ENCODE assay signal across 29 cellular contexts in genomic region chr14:95623195-95623594, GRCh38.
"Had no signal": no experiment of that assay in that cellular context is flagged by ENCODE, and none has a peak within 500 bp of the region (broad histone marks: within the 10 kb centered on the region; RNA-seq: fewer than 3 reads in every experiment).

No MANE protein-coding gene starts in this region.

- DNase-seq: activated CD4-positive, alpha-beta memory T cell treated with anti-CD3 and anti-CD28 coated beads for 36 hours; activated CD4-positive, alpha-beta T cell treated with anti-CD3 and anti-CD28 coated beads, Interleukin-2, amount 10 ng/mL, durations not matched to agents 24 days and 14 days; activated CD8-positive, alpha-beta memory T cell treated with anti-CD3 and anti-CD28 coated beads, Interleukin-2, amount 50 U/mL, for 4 hours; activated effector memory CD4-positive, alpha-beta T cell treated with anti-CD3 and anti-CD28 coated beads, Interleukin-2, amount 50 U/mL, for 16 hours; activated naive CD4-positive, alpha-beta T cell treated with anti-CD3 and anti-CD28 coated beads for 36 hours; activated naive CD8-positive, alpha-beta T cell treated with anti-CD3 and anti-CD28 coated beads for 36 hours; activated T-cell treated with anti-CD3 and anti-CD28 coated beads, Interleukin-2, amount 50 U/mL, for 1 hour; amniotic stem cell; brain microvascular endothelial cell; effector memory CD8-positive, alpha-beta T cell; gastrocnemius medialis; glutamatergic neuron; islet precursor cell; midbrain; naive thymus-derived CD4-positive, alpha-beta T cell; pancreas; retina; stimulated activated CD4-positive, alpha-beta T cell treated with anti-CD3 and anti-CD28 coated beads, Interleukin-12 subunit alpha, Interleukin-12 subunit beta, amount 100 ng/mL, for 4 hours; stimulated activated CD4-positive, alpha-beta T cell treated with anti-CD3 and anti-CD28 coated beads, Interleukin-4, amount 100 ng/mL, for 1 hour; T1000; WERI-Rb-1 had no signal

- H3K27me3 ChIP-seq: brain microvascular endothelial cell, gastrocnemius medialis, pancreas had no signal

- ATAC-seq: activated CD4-positive, CD25-positive, alpha-beta regulatory T cell treated with anti-CD3 and anti-CD28 coated beads, Interleukin-2, amount 50 U/mL, for 24 hours; effector memory CD8-positive, alpha-beta T cell; gastrocnemius medialis; naive thymus-derived CD4-positive, alpha-beta T cell; pancreas; sciatic nerve had no signal

- H3K36me3 ChIP-seq: brain microvascular endothelial cell, gastrocnemius medialis, pancreas, prostate gland, thoracic aorta, WERI-Rb-1 had no signal

- H3K4me1 ChIP-seq: gastrocnemius medialis, pancreas, prostate gland had no signal

- FAIRE-seq: astrocyte, endothelial cell of umbilical vein, pancreas had no signal

- H3K9me3 ChIP-seq: gastrocnemius medialis, pancreas, prostate gland, thoracic aorta had no signal

- H3K27ac ChIP-seq: brain microvascular endothelial cell, coronary artery, gastrocnemius medialis, pancreas, prostate gland, skin epidermis, thoracic aorta, WERI-Rb-1 had no signal

- H3K4me3 ChIP-seq: coronary artery, gastrocnemius medialis, pancreas, prostate gland, skin epidermis, thoracic aorta had no signal
